In the genomic region with DNA sequence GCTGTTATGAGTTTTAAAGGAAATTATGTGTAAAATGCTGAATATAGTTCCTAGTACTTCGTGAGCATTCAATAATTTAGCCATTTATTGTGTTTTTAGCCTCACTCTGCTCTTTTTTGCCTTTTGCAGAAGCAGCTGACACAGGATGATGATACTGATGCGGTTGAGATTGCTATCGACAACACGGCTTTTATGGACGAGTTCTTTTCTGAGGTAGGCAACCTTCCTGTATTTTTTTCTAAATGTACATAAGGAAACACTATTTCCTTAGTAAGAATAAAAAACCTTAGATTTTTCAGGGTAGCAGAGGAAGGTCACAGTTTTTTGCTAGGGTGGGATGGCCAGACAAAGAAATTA, we compare ENCODE assay signal across 1 cellular context.
TF ChIP-seq lines count a peak whose summit lies in the region.

No MANE protein-coding gene starts in this region.

TF ChIP-seq in SK-N-SH, 30 proteins besides CTCF, POLR2A, EP300 and RAD21:
- TF ChIP-seq JUND (IDR thresholded peaks at IDR 0.05) (no peak), TAF1 (IDR thresholded peaks at IDR 0.05; ENCODE audit: borderline replicate concordance, low read depth, low read length) (no peak)
